Comparison of ENCODE assay signal across 24 cellular contexts in the genomic region with DNA sequence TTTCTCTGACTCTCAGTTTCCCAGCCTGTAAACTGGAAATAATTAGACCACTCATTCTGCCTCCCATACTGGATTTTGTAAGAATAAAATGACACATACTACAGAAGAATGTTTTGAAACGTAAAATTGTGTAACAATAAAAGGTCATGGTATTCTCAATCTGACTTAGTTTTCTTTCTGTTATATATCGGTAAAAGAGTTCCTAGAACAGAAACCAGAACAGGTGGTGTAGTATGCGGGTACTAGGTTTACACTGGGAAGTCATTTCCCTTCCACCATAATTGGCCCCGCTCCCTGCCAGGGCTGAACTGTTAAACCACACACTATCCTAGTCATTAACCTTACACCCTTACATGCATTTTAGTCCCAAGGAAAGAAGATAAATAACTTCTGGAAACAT.
A peak's percentile ranks its signal among the peaks of the same experiment; 100 is the strongest.
DNase-seq lines count a peak whose midpoint lies in the region; ATAC-seq and TF ChIP-seq lines count a peak whose summit lies in the region.
"Had no signal": no experiment of that assay in that cellular context is flagged by ENCODE, and none has a peak within 500 bp of the region (broad histone marks: within the 10 kb centered on the region; RNA-seq: fewer than 3 reads in every experiment).

No MANE protein-coding gene starts in this region.

- H3K27me3 Mint-ChIP-seq in activated CD8-positive, alpha-beta T cell treated with anti-CD3 and anti-CD28 coated beads for 36 hours: peaks cover 10% of the 10 kb centered on the region
- peaks cover 3% of the 10 kb centered on the region for H3K27me3 Mint-ChIP-seq in activated CD8-positive, alpha-beta T cell treated with anti-CD3 and anti-CD28 coated beads, Interleukin-2, amount 10 ng/mL, durations not matched to agents 7 days and 5 days (ENCODE audit: low read depth)
- no peaks in the 10 kb centered on the region for H3K27me3 Mint-ChIP-seq in activated naive CD8-positive, alpha-beta T cell treated with anti-CD3 and anti-CD28 coated beads, Interleukin-2, amount 50 U/mL, for 24 hours

- no peaks in the 10 kb centered on the region for H3K9me3 Mint-ChIP-seq in activated CD8-positive, alpha-beta T cell treated with anti-CD3 and anti-CD28 coated beads for 36 hours
- no peaks in the 10 kb centered on the region for H3K9me3 Mint-ChIP-seq in activated CD8-positive, alpha-beta T cell treated with anti-CD3 and anti-CD28 coated beads, Interleukin-2, amount 10 ng/mL, durations not matched to agents 7 days and 5 days (ENCODE audit: insufficient read depth)
- H3K9me3 Mint-ChIP-seq in activated naive CD8-positive, alpha-beta T cell treated with anti-CD3 and anti-CD28 coated beads, Interleukin-2, amount 50 U/mL, for 24 hours: no peaks in the 10 kb centered on the region

- no peak overlapping the region for H2AFZ ChIP-seq in PC-3 (ENCODE audit: low read length)
- H2AFZ ChIP-seq: hepatocyte, PC-9 had no signal

- in situ Hi-C loops in HAP-1 (cut with MboI; ENCODE audit: low sequenced_read_pairs): no loop called here

- no peak for TF ChIP-seq CTCF in activated CD8-positive, alpha-beta T cell treated with anti-CD3 and anti-CD28 coated beads for 36 hours (IDR thresholded peaks at IDR 0.05)
- TF ChIP-seq CTCF in omental fat pad (IDR thresholded peaks at IDR 0.05) (no peak), PC-3 (conservative IDR thresholded peaks at IDR 0.05; ENCODE audit: low read depth, low read length) (no peak)

- no peak overlapping the region for H3K4me3 Mint-ChIP-seq in activated CD8-positive, alpha-beta T cell treated with anti-CD3 and anti-CD28 coated beads for 36 hours
- H3K4me3 Mint-ChIP-seq in activated CD8-positive, alpha-beta T cell treated with anti-CD3 and anti-CD28 coated beads, Interleukin-2, amount 10 ng/mL, durations not matched to agents 7 days and 5 days: no peak overlapping the region
- H3K4me3 Mint-ChIP-seq in activated naive CD8-positive, alpha-beta T cell treated with anti-CD3 and anti-CD28 coated beads, Interleukin-2, amount 50 U/mL, for 24 hours: no peak overlapping the region
- H3K4me3 Mint-ChIP-seq: CD8-positive, alpha-beta memory T cell; neural crest cell had no signal

- no peaks in the 10 kb centered on the region for H3K36me3 Mint-ChIP-seq in activated CD8-positive, alpha-beta T cell treated with anti-CD3 and anti-CD28 coated beads for 36 hours (ENCODE audit: low read depth)
- no peaks in the 10 kb centered on the region for H3K36me3 Mint-ChIP-seq in activated CD8-positive, alpha-beta T cell treated with anti-CD3 and anti-CD28 coated beads, Interleukin-2, amount 10 ng/mL, durations not matched to agents 7 days and 5 days (ENCODE audit: low read depth)
- H3K36me3 Mint-ChIP-seq in activated naive CD8-positive, alpha-beta T cell treated with anti-CD3 and anti-CD28 coated beads, Interleukin-2, amount 50 U/mL, for 24 hours (ENCODE audit: low read depth): no peaks in the 10 kb centered on the region
- H3K36me3 Mint-ChIP-seq: CD8-positive, alpha-beta memory T cell had no signal

- no peaks in the 10 kb centered on the region for H4K20me1 ChIP-seq in PC-3 (ENCODE audit: low read length)

- H3K4me1 Mint-ChIP-seq in activated CD8-positive, alpha-beta T cell treated with anti-CD3 and anti-CD28 coated beads for 36 hours (ENCODE audit: low read depth): peaks cover 7% of the 10 kb centered on the region
- H3K4me1 Mint-ChIP-seq in activated CD8-positive, alpha-beta T cell treated with anti-CD3 and anti-CD28 coated beads, Interleukin-2, amount 10 ng/mL, durations not matched to agents 7 days and 5 days (ENCODE audit: low read depth): no peaks in the 10 kb centered on the region
- H3K4me1 Mint-ChIP-seq in activated naive CD8-positive, alpha-beta T cell treated with anti-CD3 and anti-CD28 coated beads, Interleukin-2, amount 50 U/mL, for 24 hours: peaks cover 10% of the 10 kb centered on the region
- H3K4me1 Mint-ChIP-seq: CD8-positive, alpha-beta memory T cell; neural crest cell had no signal

- CTCF ChIA-PET in activated CD8-positive, alpha-beta T cell treated with anti-CD3 and anti-CD28 coated beads for 36 hours (lab: Charles Lee): no interaction called here
- CTCF ChIA-PET in activated CD8-positive, alpha-beta T cell treated with anti-CD3 and anti-CD28 coated beads, Interleukin-2, amount 10 ng/mL, durations not matched to agents 7 days and 5 days (lab: Charles Lee): no interaction called here
- CTCF ChIA-PET in PC-3 (lab: Charles Lee): no interaction called here

- no peak overlapping the region for H3K27ac Mint-ChIP-seq in activated CD8-positive, alpha-beta T cell treated with anti-CD3 and anti-CD28 coated beads for 36 hours
- no peak overlapping the region for H3K27ac Mint-ChIP-seq in activated CD8-positive, alpha-beta T cell treated with anti-CD3 and anti-CD28 coated beads, Interleukin-2, amount 10 ng/mL, durations not matched to agents 7 days and 5 days
- no peak overlapping the region for H3K27ac Mint-ChIP-seq in activated naive CD8-positive, alpha-beta T cell treated with anti-CD3 and anti-CD28 coated beads, Interleukin-2, amount 50 U/mL, for 24 hours
- H3K27ac Mint-ChIP-seq: CD8-positive, alpha-beta memory T cell had no signal

- no TSS peak for BruUV-seq in PC-3 (replicated peaks; lab: Mats Ljungman, UMichigan)

- H3K36me3 ChIP-seq in PC-3 (ENCODE audit: low read depth, low read length) (no peaks in the 10 kb centered on the region), HAP-1 (replicated peaks) (no peaks in the 10 kb centered on the region)

- H3K4me3 ChIP-seq in PC-3 (ENCODE audit: low read length) (no peak overlapping the region), HAP-1 (no peak overlapping the region)
- H3K4me3 ChIP-seq: body of pancreas, dorsolateral prefrontal cortex, hepatocyte, PC-9 had no signal

- POLR2A ChIA-PET in activated CD8-positive, alpha-beta T cell treated with anti-CD3 and anti-CD28 coated beads for 36 hours (lab: Charles Lee): no interaction called here
- POLR2A ChIA-PET in activated CD8-positive, alpha-beta T cell treated with anti-CD3 and anti-CD28 coated beads, Interleukin-2, amount 10 ng/mL, durations not matched to agents 7 days and 5 days (lab: Charles Lee): no interaction called here
- POLR2A ChIA-PET in PC-3 (lab: Charles Lee; ENCODE audit: unreplicated experiment): no interaction called here

- no peak overlapping the region for H3K4me2 ChIP-seq in PC-3 (ENCODE audit: low read length)
- H3K4me2 ChIP-seq: hepatocyte, PC-9 had no signal

- H3K9me2 ChIP-seq in PC-3 (replicated peaks; ENCODE audit: low read length): no peaks in the 10 kb centered on the region

- DNase-seq in activated CD8-positive, alpha-beta T cell treated with anti-CD3 and anti-CD28 coated beads for 36 hours: peak; percentile 7
- no peak for DNase-seq in activated CD8-positive, alpha-beta T cell treated with anti-CD3 and anti-CD28 coated beads, Interleukin-2, amount 10 ng/mL, durations not matched to agents 7 days and 5 days
- DNase-seq in activated naive CD8-positive, alpha-beta T cell treated with anti-CD3 and anti-CD28 coated beads, Interleukin-2, amount 50 U/mL, for 24 hours: no peak
- DNase-seq in omental fat pad (ENCODE audit: low spot score): no peak
- no peak for DNase-seq in PC-3
- no peak for DNase-seq in NCI-H82 treated with DMSO at 0.1 percent for 48 hours (lab: John Stamatoyannopoulos, UW; ENCODE audit: unreplicated experiment)
- DNase-seq in HAP-1 (ENCODE audit: low spot score in 2 of 2): no peak
- DNase-seq: ACHN; activated CD4-positive, alpha-beta T cell treated with anti-CD3 and anti-CD28 coated beads, Interleukin-2, amount 50 U/mL, for 4 hours; activated gamma-delta T cell treated with Interleukin-2 at 50 U/mL for 16 hours; body of pancreas; CD8-positive, alpha-beta memory T cell; DND-41; dorsolateral prefrontal cortex; kidney glomerular epithelial cell; MM.1S; NCI-H1930; NCI-H510A treated with DMSO at 0.1 percent for 48 hours; PC-9; substantia nigra had no signal

- peak; percentile 13 for ATAC-seq in activated CD8-positive, alpha-beta T cell treated with anti-CD3 and anti-CD28 coated beads for 36 hours
- ATAC-seq in activated CD8-positive, alpha-beta T cell treated with anti-CD3 and anti-CD28 coated beads, Interleukin-2, amount 10 ng/mL, durations not matched to agents 7 days and 5 days: no peak
- peak; percentile 48 for ATAC-seq in GM19463 (IDR thresholded peaks at IDR 0.05; ENCODE audit: unreplicated experiment)
- peak; percentile 66 for ATAC-seq in activated naive CD8-positive, alpha-beta T cell treated with anti-CD3 and anti-CD28 coated beads, Interleukin-2, amount 50 U/mL, for 24 hours
- ATAC-seq in omental fat pad (ENCODE audit: low FRiP score): peak; percentile 57
- ATAC-seq in PC-3: no peak
- ATAC-seq: body of pancreas, SK-N-SH treated with all-trans-retinoic acid at 6 μM for 48 hours had no signal

- H3K4me1 ChIP-seq in PC-3 (ENCODE audit: insufficient read depth, low read length) (no peaks in the 10 kb centered on the region), HAP-1 (peaks cover 4% of the 10 kb centered on the region)

- H3K79me2 ChIP-seq in PC-3 (ENCODE audit: low read length): no peaks in the 10 kb centered on the region

- H3K9me3 ChIP-seq in PC-3 (ENCODE audit: low read length) (no peaks in the 10 kb centered on the region), HAP-1 (no peaks in the 10 kb centered on the region)
- H3K9me3 ChIP-seq: body of pancreas had no signal

- H3F3A ChIP-seq in PC-3 (ENCODE audit: low read length, unreplicated experiment): no peaks in the 10 kb centered on the region

- H3K27me3 ChIP-seq in PC-3 (ENCODE audit: low read length) (no peaks in the 10 kb centered on the region), HAP-1 (ENCODE audit: low read depth) (no peaks in the 10 kb centered on the region)
- H3K27me3 ChIP-seq: body of pancreas, hepatocyte had no signal

- no peak overlapping the region for H3K27ac ChIP-seq in PC-3 (ENCODE audit: low read length)
- H3K27ac ChIP-seq: dorsolateral prefrontal cortex, hepatocyte, PC-9 had no signal

- intact Hi-C loops in activated CD8-positive, alpha-beta T cell treated with anti-CD3 and anti-CD28 coated beads for 36 hours (cut with micrococcal nuclease): no loop called here
- intact Hi-C loops in PC-3 (cut with micrococcal nuclease): no loop called here

- no peak overlapping the region for H3K9ac ChIP-seq in PC-3 (ENCODE audit: low read length)

Comparison
In these comparisons a context has a peak if more than half of its experiments do, and no peak if none do; other contexts are left out.
1. ATAC-seq: peak in activated CD8-positive, alpha-beta T cell treated with anti-CD3 and anti-CD28 coated beads for 36 hours (single experiment), GM19463 (single experiment), activated naive CD8-positive, alpha-beta T cell treated with anti-CD3 and anti-CD28 coated beads, Interleukin-2, amount 50 U/mL, for 24 hours (single experiment) and omental fat pad (single experiment); none in activated CD8-positive, alpha-beta T cell treated with anti-CD3 and anti-CD28 coated beads, Interleukin-2, amount 10 ng/mL, durations not matched to agents 7 days and 5 days (single experiment) and PC-3 (single experiment).